In the genomic region with DNA sequence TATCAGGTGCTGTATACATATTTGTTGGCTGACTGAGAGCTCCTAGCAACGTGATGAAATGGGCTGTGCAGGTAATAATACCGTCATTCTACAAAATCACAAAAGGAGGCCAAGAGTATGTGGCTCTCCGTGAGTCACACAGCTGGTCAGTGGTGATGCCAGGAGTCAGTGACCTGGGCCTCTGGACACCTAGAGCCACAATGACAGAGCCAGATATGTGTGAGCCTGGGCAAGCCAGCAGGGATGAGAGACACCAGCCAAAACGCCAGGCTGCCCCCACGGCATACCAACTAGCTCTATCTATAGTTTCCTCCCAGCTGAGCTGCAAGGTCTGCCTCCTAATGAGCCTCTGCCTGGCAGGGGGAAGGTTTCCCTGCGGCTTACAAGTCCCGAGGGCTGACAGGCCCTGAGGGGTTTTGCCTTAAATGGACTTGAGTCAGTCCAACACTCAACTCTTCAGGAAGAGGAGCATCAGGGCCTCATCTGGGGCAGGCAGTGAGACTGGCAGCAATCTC, we compare ENCODE assay signal across 10 cellular contexts.
DNase-seq lines count a peak whose midpoint lies in the region; ATAC-seq, FAIRE-seq and TF ChIP-seq lines count a peak whose summit lies in the region.
"Had no signal": no experiment of that assay in that cellular context is flagged by ENCODE, and none has a peak within 500 bp of the region (broad histone marks: within the 10 kb centered on the region; RNA-seq: fewer than 3 reads in every experiment).

No MANE protein-coding gene starts in this region.

- H3K56ac ChIP-seq in H1 (replicated peaks; ENCODE audit: insufficient read length, low read depth, low read length): no peak overlapping the region

- no peak overlapping the region for H3K18ac ChIP-seq in H1 (ENCODE audit: extremely low read depth, low read length)
- no peak overlapping the region for H3K18ac ChIP-seq in trophoblast cell (ENCODE audit: low read length)

- H2BK120ac ChIP-seq in H1 (replicated peaks; ENCODE audit: low read depth, low read length) (no peak overlapping the region), trophoblast cell (ENCODE audit: insufficient read depth, low read length, poor library complexity) (no peak overlapping the region)

- H3F3A ChIP-seq in PC-3 (ENCODE audit: low read length, unreplicated experiment): peaks cover 4% of the 10 kb centered on the region

- POLR2A ChIA-PET in PC-3 (lab: Charles Lee; ENCODE audit: unreplicated experiment) (interaction anchor here (0.6 to 0.7 kb wide), 2 partner anchors 29 to 78 kb away, joined by 4 to 5 read pairs; no protein-coding TSS in a partner anchor), H1 (lab: Charles Lee; ENCODE audit: partially characterized antibody) (interaction anchor here (1.2 to 1.7 kb wide), 4 partner anchors 9 to 106 kb away, joined by 3 to 5 read pairs (median 3); partner anchors contain the start of gene PPIL1)

- H3K79me1 ChIP-seq in H1 (ENCODE audit: low read depth, low read length): no peaks in the 10 kb centered on the region
- H3K79me1 ChIP-seq in trophoblast cell (ENCODE audit: low read length): peaks cover 3% of the 10 kb centered on the region

- TF ChIP-seq CTCF in PC-3 (conservative IDR thresholded peaks at IDR 0.05; ENCODE audit: low read depth, low read length) (no peak), H1 (IDR thresholded peaks at IDR 0.05; ENCODE audit: control extremely low read depth in 1 of 3, insufficient read depth in 1 of 3, low read depth in 1 of 3, low read length in 3 of 3) (no peak)

- H3K4ac ChIP-seq in H1 (replicated peaks; ENCODE audit: insufficient read length, low read depth, low read length) (no peak overlapping the region), trophoblast cell (ENCODE audit: low read depth, low read length) (no peak overlapping the region)

- intact Hi-C loops in PC-3 (cut with micrococcal nuclease): loop anchor here (10.0 kb wide), 1 partner anchor 446 kb away; no protein-coding TSS in a partner anchor

- no peak overlapping the region for H3K14ac ChIP-seq in H1 (ENCODE audit: insufficient read length)
- no peak overlapping the region for H3K14ac ChIP-seq in trophoblast cell (ENCODE audit: low read length)

- H2AK5ac ChIP-seq in H1 (ENCODE audit: low read depth, low read length) (no peak overlapping the region), trophoblast cell (ENCODE audit: low read length) (no peak overlapping the region)

- H4K8ac ChIP-seq in H1 (ENCODE audit: extremely low read depth, insufficient read depth, low read length) (no peak overlapping the region), trophoblast cell (ENCODE audit: low read depth, low read length) (no peak overlapping the region)

- CTCF ChIA-PET in PC-3 (lab: Charles Lee) (interaction anchor here (0.5 to 2.4 kb wide), 4 partner anchors 11 to 252 kb away, joined by 3 to 27 read pairs (median 4); no protein-coding TSS in a partner anchor), H1 (lab: Charles Lee; ENCODE audit: partially characterized antibody) (interaction anchor here (0.7 to 13.6 kb wide), 16 partner anchors 9 to 438 kb away, joined by 3 to 293 read pairs (median 4); partner anchors contain the start of gene C6orf89)

- no peak overlapping the region for H2BK15ac ChIP-seq in H1 (ENCODE audit: low read length)

- H3K27ac ChIP-seq in PC-3 (ENCODE audit: low read length) (peak overlapping the region; percentile 75), H1 (ENCODE audit: low read depth, low read length) (no peak overlapping the region), trophoblast cell (ENCODE audit: low read depth, low read length) (no peak overlapping the region)
- H3K27ac ChIP-seq: A549 had no signal

- H3K9ac ChIP-seq in PC-3 (ENCODE audit: low read length) (peak overlapping the region; percentile 22; the same call in 1 of the 2 replicates), H1 (replicated peaks in 1 of 4; ENCODE audit: extremely low read depth in 1 of 4, low read depth in 3 of 4, low read length in 3 of 4) (no peak overlapping the region), trophoblast cell (ENCODE audit: low read length) (no peak overlapping the region)

- H2AFZ ChIP-seq in PC-3 (ENCODE audit: low read length): peak overlapping the region; percentile 1; the same call in 1 of the 2 replicates
- no peak overlapping the region for H2AFZ ChIP-seq in H1 (ENCODE audit: low read length)
- H2AFZ ChIP-seq in trophoblast cell (ENCODE audit: insufficient read depth, low read length, poor library complexity): no peak overlapping the region

- H3K79me2 ChIP-seq in PC-3 (ENCODE audit: low read length): no peaks in the 10 kb centered on the region
- H3K79me2 ChIP-seq in H1 (ENCODE audit: control insufficient read depth in 1 of 2, insufficient read depth in 2 of 2, low read length in 2 of 2): no peaks in the 10 kb centered on the region
- H3K79me2 ChIP-seq in trophoblast cell (ENCODE audit: control insufficient read depth, insufficient read depth, low read length, poor library complexity): no peaks in the 10 kb centered on the region

- H4K91ac ChIP-seq in H1 (replicated peaks; ENCODE audit: insufficient read length, low read length) (no peak overlapping the region), trophoblast cell (ENCODE audit: low read depth, low read length) (no peak overlapping the region)

- no peaks in the 10 kb centered on the region for H3K23me2 ChIP-seq in H1 (ENCODE audit: low read depth, low read length)

- H3K9me2 ChIP-seq in PC-3 (replicated peaks; ENCODE audit: low read length): no peaks in the 10 kb centered on the region

- TF ChIP-seq POLR2A in H1 (IDR thresholded peaks at IDR 0.05; ENCODE audit: control extremely low read depth in 1 of 2, low read depth in 2 of 2, low read length in 2 of 2): no peak

- no peaks in the 10 kb centered on the region for H4K20me1 ChIP-seq in PC-3 (ENCODE audit: low read length)
- no peaks in the 10 kb centered on the region for H4K20me1 ChIP-seq in H1 (replicated peaks in 1 of 2; ENCODE audit: control insufficient read depth in 1 of 2, insufficient read depth in 2 of 2, low read length in 2 of 2)

- DNase-seq in NCI-H1694 (lab: John Stamatoyannopoulos, UW) (peak; percentile 9), NCI-H1694 treated with DMSO at 0.1 percent for 48 hours (lab: John Stamatoyannopoulos, UW) (no peak), PC-3 (peak; percentile 81), H1 (ENCODE audit: low read depth in 1 of 2, low spot score in 2 of 2) (peak in 1 of 2 experiments; percentile 19), trophoblast cell (peak; percentile 92 to 95), dedifferentiated amniotic fluid mesenchymal stem cell (ENCODE audit: extremely low spot score) (no peak), GDM1 (lab: John Stamatoyannopoulos, UW) (no peak), NCI-H510A treated with DMSO at 0.1 percent for 48 hours (lab: John Stamatoyannopoulos, UW) (no peak)
- DNase-seq: NCI-H524 had no signal

- H3K4me1 ChIP-seq in PC-3 (ENCODE audit: insufficient read depth, low read length) (peaks cover 25% of the 10 kb centered on the region), H1 (replicated peaks in 1 of 4; ENCODE audit: control insufficient read depth in 3 of 4, insufficient read depth in 4 of 4, low read length in 3 of 4) (peaks cover 0 to 16% (median 7%) of the 10 kb centered on the region in 4 experiments; a peak in 6 of 7 replicates), trophoblast cell (ENCODE audit: control insufficient read depth in 1 of 2, insufficient read depth in 2 of 2, low read length in 2 of 2) (peaks cover 0 to 12% of the 10 kb centered on the region in 2 experiments)
- H3K4me1 ChIP-seq: A549 had no signal

- no peak for FAIRE-seq in H1 (lab: Jason Lieb, UNC)
- FAIRE-seq: A549 had no signal

- peak; percentile 66 for ATAC-seq in PC-3
- ATAC-seq: A549 had no signal

- no peak overlapping the region for H4K5ac ChIP-seq in H1 (ENCODE audit: insufficient read length, low read depth, low read length)

- H3K9me3 ChIP-seq in PC-3 (ENCODE audit: low read length) (no peaks in the 10 kb centered on the region), H1 (ENCODE audit: insufficient read depth in 2 of 2, low read depth in 1 of 2, low read length in 1 of 2) (no peaks in the 10 kb centered on the region), trophoblast cell (ENCODE audit: insufficient read depth, low read depth, low read length) (no peaks in the 10 kb centered on the region)
- H3K9me3 ChIP-seq: A549 had no signal

- no peak for TF ChIP-seq RAD21 in H1 (IDR thresholded peaks at IDR 0.05 in 1 of 2, conservative IDR thresholded peaks at IDR 0.05 in 1 of 2; ENCODE audit: low read depth in 2 of 2, low read length in 2 of 2)

- no peak overlapping the region for H2BK5ac ChIP-seq in H1 (ENCODE audit: low read depth, low read length)
- H2BK5ac ChIP-seq in trophoblast cell (ENCODE audit: low read depth, low read length, poor library complexity): no peak overlapping the region

- H3K4me2 ChIP-seq in PC-3 (ENCODE audit: low read length): peak overlapping the region; percentile 51
- no peak overlapping the region for H3K4me2 ChIP-seq in H1 (ENCODE audit: insufficient read depth in 1 of 2, low read depth in 2 of 2, low read length in 2 of 2)
- H3K4me2 ChIP-seq in trophoblast cell (ENCODE audit: low read length): no peak overlapping the region
- H3K4me2 ChIP-seq: A549 had no signal

- H3K27me3 ChIP-seq in PC-3 (ENCODE audit: low read length): no peaks in the 10 kb centered on the region
- H3K27me3 ChIP-seq in H1 (replicated peaks in 1 of 4; ENCODE audit: control insufficient read depth in 3 of 4, extremely low read depth in 1 of 4, insufficient read depth in 3 of 4, low read length in 3 of 4): no peaks in the 10 kb centered on the region
- H3K27me3 ChIP-seq in trophoblast cell (ENCODE audit: insufficient read depth, low read length): no peaks in the 10 kb centered on the region

- H3K36me3 ChIP-seq in PC-3 (ENCODE audit: low read depth, low read length) (no peaks in the 10 kb centered on the region), H1 (ENCODE audit: control insufficient read depth in 2 of 4, insufficient read depth in 4 of 4, low read length in 3 of 4) (no peaks in the 10 kb centered on the region), trophoblast cell (ENCODE audit: control insufficient read depth in 1 of 2, insufficient read depth in 2 of 2, low read length in 2 of 2) (no peaks in the 10 kb centered on the region)

- H3K4me3 ChIP-seq in PC-3 (ENCODE audit: low read length) (no peak overlapping the region), H1 (ENCODE audit: extremely low read depth in 1 of 4, insufficient read depth in 2 of 4, low read depth in 3 of 4, low read length in 4 of 4) (no peak overlapping the region), trophoblast cell (ENCODE audit: low read depth, low read length) (no peak overlapping the region)
- H3K4me3 ChIP-seq: A549 had no signal

- H2BK12ac ChIP-seq in H1 (ENCODE audit: low read depth, low read length) (no peak overlapping the region), trophoblast cell (ENCODE audit: low read length) (no peak overlapping the region)

- H4K12ac ChIP-seq in trophoblast cell (ENCODE audit: low read depth, low read length): no peak overlapping the region

- 0 out of 2 replicates have a peak overlapping the region, but pooled peaks have one; percentile 13 for H2BK20ac ChIP-seq in H1 (ENCODE audit: low read length)

- WGBS in H1 (ENCODE audit: extremely low coverage in 1 of 2, insufficient coverage in 1 of 2, insufficient read length in 1 of 2, insufficient replicate concordance in 2 of 2, low coverage in 1 of 2, low lambda C conversion rate in 2 of 2, missing lambda C conversion rate in 1 of 2), 2 experiments: 69% methylated on average over 7 of the region's 7 CpGs; no CpG with 5 or more reads in 1 of the 2 experiments
- no CpG with 5 or more reads among the region's 7 CpGs for WGBS in trophoblast cell (ENCODE audit: extremely low coverage, insufficient coverage, insufficient read length)

- TF ChIP-seq EP300 in H1 (IDR thresholded peaks at IDR 0.05; ENCODE audit: borderline replicate concordance in 1 of 2, low read depth in 2 of 2, low read length in 2 of 2): no peak

- BruUV-seq in PC-3 (replicated peaks; lab: Mats Ljungman, UMichigan): no TSS peak

- H3K23ac ChIP-seq in H1 (ENCODE audit: insufficient read length) (no peak overlapping the region), trophoblast cell (ENCODE audit: low read length) (no peak overlapping the region)

Comparison
In these comparisons a context has a peak if more than half of its experiments do, and no peak if none do; other contexts are left out.
1. DNase-seq: peak in NCI-H1694 (single experiment), PC-3 (single experiment) and trophoblast cell (2 of 2); none in NCI-H1694 treated with DMSO at 0.1 percent for 48 hours (single experiment), dedifferentiated amniotic fluid mesenchymal stem cell (single experiment), GDM1 (single experiment) and NCI-H510A treated with DMSO at 0.1 percent for 48 hours (single experiment).